Comparison of ENCODE assay signal across 8 cellular contexts in the genomic region with DNA sequence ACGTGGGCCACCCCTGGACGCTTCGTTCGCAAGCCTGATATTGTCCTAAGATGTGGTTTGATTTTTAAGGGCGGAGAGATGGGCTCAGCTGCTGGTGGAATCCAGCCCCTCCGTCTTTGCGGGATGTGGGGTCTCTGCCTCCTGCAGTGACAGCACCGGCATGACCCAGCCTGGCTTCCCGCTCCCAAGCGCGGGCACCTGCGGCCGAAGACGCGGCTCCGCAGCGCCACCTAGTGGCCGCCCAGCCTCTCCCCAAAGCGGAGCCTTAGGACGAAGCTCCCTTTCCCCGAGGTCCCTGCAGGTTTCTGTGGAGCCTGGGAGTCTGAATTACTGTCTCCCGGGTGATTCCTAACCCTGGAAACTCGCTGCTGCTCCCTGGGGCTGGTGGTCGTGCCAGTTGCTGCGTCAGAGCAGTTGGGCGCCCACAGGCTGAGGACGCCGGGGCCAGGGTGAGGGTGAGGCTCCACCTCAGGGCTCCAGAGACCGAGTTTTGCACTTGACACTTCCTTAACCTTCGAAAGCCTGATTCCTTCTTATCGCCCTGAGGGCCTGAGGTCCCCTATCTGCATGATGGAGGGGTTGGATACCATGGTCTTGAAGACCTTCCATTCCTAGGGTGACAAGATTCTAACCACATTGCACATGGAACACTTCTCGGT.
DNase-seq lines count a peak whose midpoint lies in the region; ATAC-seq and TF ChIP-seq lines count a peak whose summit lies in the region.

No MANE protein-coding gene starts in this region.

- no peak overlapping the region for H3K27ac Mint-ChIP-seq in Caco-2 (ENCODE audit: unreplicated experiment)

- H3K27me3 ChIP-seq in Caco-2 (replicated peaks; ENCODE audit: control insufficient read depth, insufficient read depth, low read length): no peaks in the 10 kb centered on the region

- no peaks in the 10 kb centered on the region for H3K9me3 ChIP-seq in Caco-2

- no peak overlapping the region for H3K4me3 ChIP-seq in Caco-2 (ENCODE audit: low read depth, low read length)

- peaks cover 42% of the 10 kb centered on the region for H3K4me1 ChIP-seq in Caco-2

- intact Hi-C loops in Caco-2 (cut with micrococcal nuclease; ENCODE audit: unreplicated experiment): no loop called here

- CTCF ChIA-PET in Caco-2 (lab: Charles Lee): interaction anchor here (0.6 to 1.7 kb wide), 3 partner anchors 11 to 219 kb away, joined by 3 to 5 read pairs (median 4); no protein-coding TSS in a partner anchor

- peaks cover 20% of the 10 kb centered on the region for H3K4me1 Mint-ChIP-seq in Caco-2 (ENCODE audit: low read depth, unreplicated experiment)

- H3K36me3 Mint-ChIP-seq in Caco-2 (ENCODE audit: insufficient read depth, unreplicated experiment): no peaks in the 10 kb centered on the region

- no TSS peak for BruUV-seq in Caco-2 (replicated peaks; lab: Mats Ljungman, UMichigan)

- H3K27me3 Mint-ChIP-seq in Caco-2 (ENCODE audit: insufficient read depth, unreplicated experiment): no peaks in the 10 kb centered on the region

- H3K4me3 Mint-ChIP-seq in Caco-2 (ENCODE audit: unreplicated experiment): no peak overlapping the region

- peak; percentile 77 to 89 for TF ChIP-seq CTCF in Caco-2 (IDR thresholded peaks at IDR 0.05; ENCODE audit: insufficient read depth in 1 of 2, low read depth in 1 of 2, low read length in 1 of 2, severe bottlenecking in 1 of 2, unreplicated experiment in 1 of 2)

- ATAC-seq in GM19467 (IDR thresholded peaks at IDR 0.05; ENCODE audit: unreplicated experiment) (peak; percentile 84), HG03469 (IDR thresholded peaks at IDR 0.05; ENCODE audit: unreplicated experiment) (no peak)

- POLR2A ChIA-PET in Caco-2 (lab: Charles Lee): interaction anchor here (0.6 kb wide), 1 partner anchor 127 kb away, joined by 5 read pairs; no protein-coding TSS in a partner anchor

- no peaks in the 10 kb centered on the region for H3K9me3 Mint-ChIP-seq in Caco-2 (ENCODE audit: unreplicated experiment)

- no peaks in the 10 kb centered on the region for H3K36me3 ChIP-seq in Caco-2 (ENCODE audit: control insufficient read depth, insufficient read depth, low read length)

- DNase-seq in Caco-2 (peak in 1 of 2 experiments; percentile 66), HT1080 (ENCODE audit: low read depth) (peak; percentile 17), T-helper 1 cell (peak in 4 of 5 donors; percentile 38 to 49 (median 45)), astrocyte of the hippocampus (ENCODE audit: low read depth, low spot score) (peak; percentile 73), inferior parietal cortex (ENCODE audit: extremely low spot score) (peak; percentile 57)
- peak; percentile 56 for DNase-seq in stimulated activated CD4-positive, alpha-beta T cell treated with anti-CD3 and anti-CD28 coated beads, Interleukin-4, amount 100 ng/mL, for 24 hours
